ENCODE assay signal across 9 cellular contexts in genomic region chr19:38932425-38933179, GRCh38. TPM values are rescaled to one million over a fixed set of nuclear protein-coding genes. Genes with fewer than 3 reads are reported as not detected.
DNase-seq lines count a peak whose midpoint lies in the region; ATAC-seq and TF ChIP-seq lines count a peak whose summit lies in the region.
"Had no signal": no experiment of that assay in that cellular context is flagged by ENCODE, and none has a peak within 500 bp of the region (broad histone marks: within the 10 kb centered on the region; RNA-seq: fewer than 3 reads in every experiment).

No MANE protein-coding gene starts in this region.

- no peak overlapping the region for H3K27ac ChIP-seq in osteoblast (ENCODE audit: low read depth, low read length)

- peaks cover 14% of the 10 kb centered on the region for H3K9me3 Mint-ChIP-seq in chondrocyte (ENCODE audit: low read depth)

- H3K4me2 ChIP-seq in osteoblast (ENCODE audit: insufficient read depth, low read length) = no peak overlapping the region

- DNase-seq in AG09309 (ENCODE audit: low read depth) = no peak
- DNase-seq in GM03348 (ENCODE audit: low spot score) = peak; percentile 29
- DNase-seq in RPMI7951 (ENCODE audit: low read depth) = peak; percentile 49
- DNase-seq in chondrocyte (ENCODE audit: low spot score) = peak; percentile 93
- DNase-seq in osteoblast (ENCODE audit: insufficient read length, low spot score, missing footprints) = peak; percentile 56
- DNase-seq in RPMI8226 = no peak
- DNase-seq in NK-92 treated with Interleukin-12 subunit alpha and Interleukin-12 subunit beta, amount 100 ng/mL, for 24 hours (lab: John Stamatoyannopoulos, UW) = no peak

- no peak overlapping the region for H3K27ac Mint-ChIP-seq in chondrocyte (ENCODE audit: unreplicated experiment)

- H3K36me3 Mint-ChIP-seq in chondrocyte (ENCODE audit: low read depth) = peaks cover 14% of the 10 kb centered on the region

- peak overlapping the region; percentile 9 for H3K4me3 Mint-ChIP-seq in chondrocyte (ENCODE audit: unreplicated experiment)

- H4K20me1 ChIP-seq in osteoblast (ENCODE audit: insufficient read depth, low read length) = peaks cover 5% of the 10 kb centered on the region

- ATAC-seq in GM19023 (IDR thresholded peaks at IDR 0.05; ENCODE audit: unreplicated experiment) = no peak

- H3K4me1 Mint-ChIP-seq in chondrocyte (ENCODE audit: low read depth) = peaks cover 33% of the 10 kb centered on the region

- peaks cover 35% of the 10 kb centered on the region for H3K79me2 ChIP-seq in osteoblast (ENCODE audit: insufficient read depth, low read length)

- H3K27me3 Mint-ChIP-seq in chondrocyte (ENCODE audit: low read depth) = no peaks in the 10 kb centered on the region

- peaks cover 10% of the 10 kb centered on the region for H3K36me3 ChIP-seq in osteoblast (ENCODE audit: insufficient read depth, low read length)

- H2AFZ ChIP-seq in osteoblast (ENCODE audit: low read length) = no peak overlapping the region

- H3K4me3 ChIP-seq in AG09309 (ENCODE audit: control insufficient read depth, low read depth, low read length) (no peak overlapping the region), osteoblast (ENCODE audit: insufficient read depth, low read length) (no peak overlapping the region)

- peaks cover 11% of the 10 kb centered on the region for H3K4me1 ChIP-seq in osteoblast (ENCODE audit: insufficient read depth, low read length)

- H3K9me3 ChIP-seq in osteoblast (ENCODE audit: low read depth, low read length) = no peaks in the 10 kb centered on the region

- H3K27me3 ChIP-seq in osteoblast (ENCODE audit: insufficient read depth, low read length) = no peaks in the 10 kb centered on the region

- TF ChIP-seq CTCF in AG09309 (IDR thresholded peaks at IDR 0.05; ENCODE audit: control insufficient read depth, insufficient read depth, low read depth, low read length, missing control alignments) (peak; percentile 22), chondrocyte (IDR thresholded peaks at IDR 0.05) (peak; percentile 69), osteoblast (IDR thresholded peaks at IDR 0.05; ENCODE audit: extremely low read depth, low read depth, low read length) (peak; percentile 49)

RNA-seq across cellular contexts. Expression of gene MRPS12, which starts 1.9 kb away (rescaled TPM):
- total RNA-seq in RPMI7951 (2014; rRNA removed; shearing (Covaris generic)) = 56.4 and 61.2 TPM in 2 replicates
- total RNA-seq in chondrocyte (23.1 to 34.0 TPM (median 27.7 TPM) in 3 replicates), osteoblast (21.5 and 25.7 TPM in 2 replicates)

RNA-seq across cellular contexts. Expression of gene SARS2, which starts 2.0 kb away (rescaled TPM):
- total RNA-seq in RPMI7951 (2014; rRNA removed; shearing (Covaris generic)) = 11.5 and 17.3 TPM in 2 replicates
- 14.4 to 25.8 TPM (median 15.6 TPM) in 3 replicates for total RNA-seq in chondrocyte
- 20.3 and 21.7 TPM in 2 replicates for total RNA-seq in osteoblast

RNA-seq across cellular contexts. Expression of gene CCER2, which starts 20.6 kb away (rescaled TPM):
- not detected in 2 replicates for total RNA-seq in RPMI7951 (2014; rRNA removed; shearing (Covaris generic))
- total RNA-seq in chondrocyte = 0.69 TPM in 1 of 3 replicates, not detected in the others
- not detected in 2 replicates for total RNA-seq in osteoblast
- total RNA-seq: glomerular endothelial cell had no signal

RNA-seq across cellular contexts. Expression of gene NFKBIB, which starts 32.8 kb away (rescaled TPM):
- 21.0 and 25.1 TPM in 2 replicates for total RNA-seq in RPMI7951 (2014; rRNA removed; shearing (Covaris generic))
- total RNA-seq in chondrocyte (15.3 to 17.3 TPM (median 15.8 TPM) in 3 replicates), osteoblast (9.1 and 12.7 TPM in 2 replicates)

RNA-seq across cellular contexts. Expression of gene SIRT2, which starts 33.2 kb away (rescaled TPM):
- 102 and 104 TPM in 2 replicates for total RNA-seq in RPMI7951 (2014; rRNA removed; shearing (Covaris generic))
- total RNA-seq in chondrocyte = 54.0 to 57.1 TPM (median 54.2 TPM) in 3 replicates
- 76.9 and 77.4 TPM in 2 replicates for total RNA-seq in osteoblast

Comparison
In these comparisons a context has a peak if more than half of its experiments do, and no peak if none do; other contexts are left out.
1. DNase-seq: peak in GM03348 (single experiment), RPMI7951 (single experiment), chondrocyte (single experiment) and osteoblast (single experiment); none in AG09309 (single experiment), RPMI8226 (single experiment) and NK-92 treated with Interleukin-12 subunit alpha and Interleukin-12 subunit beta, amount 100 ng/mL, for 24 hours (single experiment).
2. Peak in every context shown above with its lines, with median percentiles within 50 percentile points of each other: CTCF ChIP-seq.